In genomic region chr16:68094614-68094934, GRCh38 we compare ENCODE assay signal across 1 cellular context.
TF ChIP-seq lines count a peak whose summit lies in the region.

No MANE protein-coding gene starts in this region.

TF ChIP-seq in WTC11, 78 proteins besides CTCF, POLR2A, EP300 and RAD21 (continued from another document):
- TF ChIP-seq ZNF532 (CRISPR knock-in tag; IDR thresholded peaks at IDR 0.05; ENCODE audit: borderline replicate concordance), result no peak
- no peak for TF ChIP-seq ZNF396 (CRISPR knock-in tag; IDR thresholded peaks at IDR 0.05; ENCODE audit: borderline replicate concordance)
- TF ChIP-seq ESRRA (CRISPR knock-in tag; IDR thresholded peaks at IDR 0.05; ENCODE audit: borderline replicate concordance), result no peak
- TF ChIP-seq EMX1 (CRISPR knock-in tag; IDR thresholded peaks at IDR 0.05), result no peak
- TF ChIP-seq AFF4 (CRISPR knock-in tag; IDR thresholded peaks at IDR 0.05; ENCODE audit: borderline replicate concordance), result no peak
- TF ChIP-seq NFATC4 (CRISPR knock-in tag; IDR thresholded peaks at IDR 0.05), result no peak
- TF ChIP-seq ZNF416 (CRISPR knock-in tag; IDR thresholded peaks at IDR 0.05), result no peak
- no peak for TF ChIP-seq ZNF671 (CRISPR knock-in tag; IDR thresholded peaks at IDR 0.05)
- no peak for TF ChIP-seq HMGA2 (CRISPR knock-in tag; IDR thresholded peaks at IDR 0.05)
- TF ChIP-seq ZBTB43 (CRISPR knock-in tag; IDR thresholded peaks at IDR 0.05), result no peak
- no peak for TF ChIP-seq NR3C1 (CRISPR knock-in tag; conservative IDR thresholded peaks at IDR 0.05; ENCODE audit: low read depth)
TF ChIP-seq in WTC11: peak in this region for 0.
